In the genomic region with DNA sequence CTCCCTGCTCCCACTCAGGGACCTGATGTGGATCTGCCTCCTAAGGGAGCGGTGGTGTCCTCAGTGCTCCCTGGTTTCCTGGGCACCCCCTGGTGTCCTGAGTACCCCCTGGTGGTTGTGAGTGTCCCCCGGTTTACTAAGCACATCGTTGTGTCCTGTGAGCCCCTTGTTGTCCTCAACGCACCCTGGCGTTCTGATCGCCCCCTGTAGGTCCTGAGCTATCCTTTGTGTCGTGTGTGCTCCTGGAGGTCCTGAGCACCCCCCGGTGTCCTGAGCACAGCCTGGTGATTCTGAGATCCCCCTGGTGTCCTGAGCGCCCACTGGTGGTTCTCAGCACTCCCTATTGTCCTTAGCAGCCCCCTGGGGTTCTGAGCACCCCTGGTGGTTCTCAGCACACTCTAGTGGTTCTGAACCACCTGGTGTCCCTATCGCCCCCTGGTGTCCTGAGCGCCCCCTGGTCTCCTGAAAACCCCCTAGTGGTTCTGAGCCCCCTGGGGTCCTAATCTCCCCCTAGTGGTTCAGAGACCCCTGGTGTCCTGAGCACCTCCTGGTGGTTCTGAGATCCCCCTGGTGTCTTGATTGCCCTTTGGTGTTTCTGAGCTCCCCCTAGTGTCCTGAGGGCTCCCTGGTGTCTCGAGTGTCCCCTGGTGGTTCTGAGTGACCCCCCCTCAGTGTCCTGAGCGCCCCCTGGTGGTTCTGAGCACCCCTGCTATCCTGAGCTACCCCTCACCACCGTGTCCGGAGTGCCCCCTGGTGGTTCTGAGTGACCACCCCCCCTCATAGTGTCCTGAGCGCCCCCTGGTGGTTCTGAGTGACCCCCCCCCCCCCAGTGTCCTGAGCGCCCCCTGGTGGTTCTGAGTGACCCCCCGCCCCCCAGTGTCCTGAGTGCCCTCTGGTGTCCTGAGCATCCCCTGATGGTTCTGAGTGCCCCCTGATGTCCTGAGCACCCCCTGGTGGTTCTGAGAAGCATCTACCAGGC, we compare ENCODE assay signal across 12 cellular contexts.
DNase-seq lines count a peak whose midpoint lies in the region; ATAC-seq, FAIRE-seq and TF ChIP-seq lines count a peak whose summit lies in the region.
"Had no signal": no experiment of that assay in that cellular context is flagged by ENCODE, and none has a peak within 500 bp of the region (broad histone marks: within the 10 kb centered on the region; RNA-seq: fewer than 3 reads in every experiment).

No MANE protein-coding gene starts in this region.

- H3K36me3 Mint-ChIP-seq in T-helper 17 cell (ENCODE audit: low read depth): no peaks in the 10 kb centered on the region
- H3K36me3 Mint-ChIP-seq in endothelial cell (ENCODE audit: low read depth, unreplicated experiment): peaks cover 3% of the 10 kb centered on the region
- H3K36me3 Mint-ChIP-seq: brain had no signal

- H3K4me1 ChIP-seq in K562 (replicated peaks in 1 of 2; ENCODE audit: control insufficient read depth in 2 of 2, insufficient read depth in 2 of 2, low read length in 2 of 2): no peaks in the 10 kb centered on the region

- H3K4me3 ChIP-seq in K562: no peak overlapping the region

- ATAC-seq in T-helper 17 cell (peak; percentile 40), K562 (no peak), GM19328 (IDR thresholded peaks at IDR 0.05; ENCODE audit: unreplicated experiment) (no peak), GM19452 (IDR thresholded peaks at IDR 0.05; ENCODE audit: unreplicated experiment) (no peak)
- ATAC-seq: left lobe of liver had no signal

- CTCF ChIA-PET in K562 (lab: Yijun Ruan, JAX; ENCODE audit: low intra/inter-chr PET ratio): interaction anchor here (0.6 kb wide), 2 partner anchors 149 to 276 kb away, joined by 3 to 5 read pairs; no protein-coding TSS in a partner anchor

- H2AFZ ChIP-seq in K562 (ENCODE audit: low read depth, low read length): no peak overlapping the region

- POLR2A ChIA-PET in K562 (lab: Yijun Ruan, JAX): no interaction called here

- BruUV-seq in K562 (replicated peaks; lab: Mats Ljungman, UMichigan): no TSS peak

- H3K9me3 ChIP-seq in T-helper 17 cell (ENCODE audit: control insufficient read depth, low read length, poor library complexity, severe bottlenecking): no peaks in the 10 kb centered on the region
- H3K9me3 ChIP-seq in K562 (replicated peaks; ENCODE audit: control insufficient read depth, insufficient read depth, low read depth, low read length): no peaks in the 10 kb centered on the region

- TF ChIP-seq EP300 in K562 (IDR thresholded peaks at IDR 0.05; ENCODE audit: low read length): no peak

- no peaks in the 10 kb centered on the region for H3K27me3 ChIP-seq in K562 (ENCODE audit: control insufficient read depth in 2 of 2, insufficient read depth in 2 of 2, low read length in 2 of 2)

- peak in 2 of 3 experiments; percentile 34 to 61 for DNase-seq in activated CD8-positive, alpha-beta memory T cell treated with anti-CD3 and anti-CD28 coated beads for 48 hours (ENCODE audit: low read depth in 2 of 3, low spot score in 2 of 3)
- no peak for DNase-seq in activated CD8-positive, alpha-beta memory T cell treated with anti-CD3 and anti-CD28 coated beads, Interleukin-2, amount 50 U/mL, for 4 hours
- DNase-seq in T-helper 17 cell (peak in 2 of 3 donors; percentile 17 to 20), K562 (ENCODE audit: extremely low read depth in 1 of 4, low spot score in 3 of 4) (peak; percentile 13 to 22 (median 16)), endothelial cell (ENCODE audit: low spot score) (no peak)
- DNase-seq in stimulated activated naive CD4-positive, alpha-beta T cell (lab: John Stamatoyannopoulos, UW): peak in 5 of 6 experiments; percentile 9 to 43 (median 35)
- DNase-seq: HCEC 1CT, NCI-H446 treated with DMSO at 0.1 percent for 48 hours had no signal

- H3K27ac Mint-ChIP-seq in T-helper 17 cell: peak overlapping the region; percentile 49
- no peak overlapping the region for H3K27ac Mint-ChIP-seq in endothelial cell (ENCODE audit: unreplicated experiment)
- H3K27ac Mint-ChIP-seq: brain had no signal

- no peaks in the 10 kb centered on the region for H3K36me3 ChIP-seq in K562 (ENCODE audit: control insufficient read depth, insufficient read depth, low read length)

- TF ChIP-seq CTCF in K562 (IDR thresholded peaks at IDR 0.05 in 2 of 3, conservative IDR thresholded peaks at IDR 0.05 in 1 of 3; ENCODE audit: insufficient read depth in 2 of 3, low read depth in 1 of 3, low read length in 3 of 3): peak; percentile 38 to 94 (median 48); a peak in 5 of 6 replicates
- no peak for TF ChIP-seq CTCF in endothelial cell (IDR thresholded peaks at IDR 0.05; ENCODE audit: unreplicated experiment)

- H4K20me1 ChIP-seq in K562 (replicated peaks; ENCODE audit: control insufficient read depth, insufficient read depth, low read length): no peaks in the 10 kb centered on the region

- no peak for TF ChIP-seq RAD21 in K562 (CRISPR knock-in tag; conservative IDR thresholded peaks at IDR 0.05 in 1 of 2, IDR thresholded peaks at IDR 0.05 in 1 of 2)

- no peak overlapping the region for H3K4me2 ChIP-seq in K562 (ENCODE audit: insufficient read depth, low read length)

- no peak for TF ChIP-seq POLR2A in K562 (conservative IDR thresholded peaks at IDR 0.05)

- no peak for FAIRE-seq in K562 (lab: Jason Lieb, UNC)

- H3K9me3 Mint-ChIP-seq in endothelial cell (ENCODE audit: unreplicated experiment): peaks cover 17% of the 10 kb centered on the region

- peaks cover 10% of the 10 kb centered on the region for H3K4me1 Mint-ChIP-seq in T-helper 17 cell
- no peaks in the 10 kb centered on the region for H3K4me1 Mint-ChIP-seq in endothelial cell (ENCODE audit: unreplicated experiment)
- H3K4me1 Mint-ChIP-seq: brain had no signal

- no peaks in the 10 kb centered on the region for H3K9me1 ChIP-seq in K562 (ENCODE audit: control insufficient read depth, insufficient read depth, low read length)

- no peaks in the 10 kb centered on the region for H3K79me2 ChIP-seq in K562 (ENCODE audit: control insufficient read depth, insufficient read depth, low read length)

- H3K9ac ChIP-seq in K562 (ENCODE audit: insufficient read depth in 1 of 2, low read depth in 2 of 2, low read length in 2 of 2): no peak overlapping the region

- in situ Hi-C loops in K562 (cut with MboI): no loop called here

- 45% methylated on average over 6 of the region's 18 CpGs for WGBS in K562 (ENCODE audit: insufficient coverage, low coverage, missing lambda C conversion rate)

- H3K27me3 Mint-ChIP-seq in T-helper 17 cell: peaks cover 5% of the 10 kb centered on the region
- H3K27me3 Mint-ChIP-seq in endothelial cell (ENCODE audit: unreplicated experiment): peaks cover 3% of the 10 kb centered on the region
- H3K27me3 Mint-ChIP-seq: brain had no signal

- intact Hi-C loops in K562 (cut with micrococcal nuclease): loop anchor here (10.0 kb wide), 1 partner anchor 73 kb away; no protein-coding TSS in a partner anchor

- H3K4me3 Mint-ChIP-seq in T-helper 17 cell: no peak overlapping the region
- H3K4me3 Mint-ChIP-seq in endothelial cell (ENCODE audit: unreplicated experiment): no peak overlapping the region
- H3K4me3 Mint-ChIP-seq: brain had no signal

- no peak overlapping the region for H3K27ac ChIP-seq in K562 (ENCODE audit: extremely low read depth, low read depth, low read length)

TF ChIP-seq in K562, 482 proteins besides CTCF, POLR2A, EP300 and RAD21 (continues in another document):
- TF ChIP-seq MEIS2 (IDR thresholded peaks at IDR 0.05; ENCODE audit: partially characterized antibody) (no peak), TAL1 (IDR thresholded peaks at IDR 0.05) (no peak)
- TF ChIP-seq, protein P1, sequence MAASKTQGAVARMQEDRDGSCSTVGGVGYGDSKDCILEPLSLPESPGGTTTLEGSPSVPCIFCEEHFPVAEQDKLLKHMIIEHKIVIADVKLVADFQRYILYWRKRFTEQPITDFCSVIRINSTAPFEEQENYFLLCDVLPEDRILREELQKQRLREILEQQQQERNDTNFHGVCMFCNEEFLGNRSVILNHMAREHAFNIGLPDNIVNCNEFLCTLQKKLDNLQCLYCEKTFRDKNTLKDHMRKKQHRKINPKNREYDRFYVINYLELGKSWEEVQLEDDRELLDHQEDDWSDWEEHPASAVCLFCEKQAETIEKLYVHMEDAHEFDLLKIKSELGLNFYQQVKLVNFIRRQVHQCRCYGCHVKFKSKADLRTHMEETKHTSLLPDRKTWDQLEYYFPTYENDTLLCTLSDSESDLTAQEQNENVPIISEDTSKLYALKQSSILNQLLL (CRISPR knock-in tag; IDR thresholded peaks at IDR 0.05; ENCODE audit: borderline replicate concordance): no peak
- TF ChIP-seq, protein P2, sequence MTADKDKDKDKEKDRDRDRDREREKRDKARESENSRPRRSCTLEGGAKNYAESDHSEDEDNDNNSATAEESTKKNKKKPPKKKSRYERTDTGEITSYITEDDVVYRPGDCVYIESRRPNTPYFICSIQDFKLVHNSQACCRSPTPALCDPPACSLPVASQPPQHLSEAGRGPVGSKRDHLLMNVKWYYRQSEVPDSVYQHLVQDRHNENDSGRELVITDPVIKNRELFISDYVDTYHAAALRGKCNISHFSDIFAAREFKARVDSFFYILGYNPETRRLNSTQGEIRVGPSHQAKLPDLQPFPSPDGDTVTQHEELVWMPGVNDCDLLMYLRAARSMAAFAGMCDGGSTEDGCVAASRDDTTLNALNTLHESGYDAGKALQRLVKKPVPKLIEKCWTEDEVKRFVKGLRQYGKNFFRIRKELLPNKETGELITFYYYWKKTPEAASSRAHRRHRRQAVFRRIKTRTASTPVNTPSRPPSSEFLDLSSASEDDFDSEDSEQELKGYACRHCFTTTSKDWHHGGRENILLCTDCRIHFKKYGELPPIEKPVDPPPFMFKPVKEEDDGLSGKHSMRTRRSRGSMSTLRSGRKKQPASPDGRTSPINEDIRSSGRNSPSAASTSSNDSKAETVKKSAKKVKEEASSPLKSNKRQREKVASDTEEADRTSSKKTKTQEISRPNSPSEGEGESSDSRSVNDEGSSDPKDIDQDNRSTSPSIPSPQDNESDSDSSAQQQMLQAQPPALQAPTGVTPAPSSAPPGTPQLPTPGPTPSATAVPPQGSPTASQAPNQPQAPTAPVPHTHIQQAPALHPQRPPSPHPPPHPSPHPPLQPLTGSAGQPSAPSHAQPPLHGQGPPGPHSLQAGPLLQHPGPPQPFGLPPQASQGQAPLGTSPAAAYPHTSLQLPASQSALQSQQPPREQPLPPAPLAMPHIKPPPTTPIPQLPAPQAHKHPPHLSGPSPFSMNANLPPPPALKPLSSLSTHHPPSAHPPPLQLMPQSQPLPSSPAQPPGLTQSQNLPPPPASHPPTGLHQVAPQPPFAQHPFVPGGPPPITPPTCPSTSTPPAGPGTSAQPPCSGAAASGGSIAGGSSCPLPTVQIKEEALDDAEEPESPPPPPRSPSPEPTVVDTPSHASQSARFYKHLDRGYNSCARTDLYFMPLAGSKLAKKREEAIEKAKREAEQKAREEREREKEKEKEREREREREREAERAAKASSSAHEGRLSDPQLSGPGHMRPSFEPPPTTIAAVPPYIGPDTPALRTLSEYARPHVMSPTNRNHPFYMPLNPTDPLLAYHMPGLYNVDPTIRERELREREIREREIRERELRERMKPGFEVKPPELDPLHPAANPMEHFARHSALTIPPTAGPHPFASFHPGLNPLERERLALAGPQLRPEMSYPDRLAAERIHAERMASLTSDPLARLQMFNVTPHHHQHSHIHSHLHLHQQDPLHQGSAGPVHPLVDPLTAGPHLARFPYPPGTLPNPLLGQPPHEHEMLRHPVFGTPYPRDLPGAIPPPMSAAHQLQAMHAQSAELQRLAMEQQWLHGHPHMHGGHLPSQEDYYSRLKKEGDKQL (CRISPR knock-in tag; IDR thresholded peaks at IDR 0.05; ENCODE audit: borderline replicate concordance): no peak

Comparison
In these comparisons a context has a peak if more than half of its experiments do, and no peak if none do; other contexts are left out.
1. DNase-seq: peak in activated CD8-positive, alpha-beta memory T cell treated with anti-CD3 and anti-CD28 coated beads for 48 hours (2 of 3), T-helper 17 cell (2 of 3), K562 (4 of 4) and stimulated activated naive CD4-positive, alpha-beta T cell (5 of 6); none in activated CD8-positive, alpha-beta memory T cell treated with anti-CD3 and anti-CD28 coated beads, Interleukin-2, amount 50 U/mL, for 4 hours (single experiment) and endothelial cell (single experiment).